ENCODE assay signal across 23 cellular contexts in the genomic region with DNA sequence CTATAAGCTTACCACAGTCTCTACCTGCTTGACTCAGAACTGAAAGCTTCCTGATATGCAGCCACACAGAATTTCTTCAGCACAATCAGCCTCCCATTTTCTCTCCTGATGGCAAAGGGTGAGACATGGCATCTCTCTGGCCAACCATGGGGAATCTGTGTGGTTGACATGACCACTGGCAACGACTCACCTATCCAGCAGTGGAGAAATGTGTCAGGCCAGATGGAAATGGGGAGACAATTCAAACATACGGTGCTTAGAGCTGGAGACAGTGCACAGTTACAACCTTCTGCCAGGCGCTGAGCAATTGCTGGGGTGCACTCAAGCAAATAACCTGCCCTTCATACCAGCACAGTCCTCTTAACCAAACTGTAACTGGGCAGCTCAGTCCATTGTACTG. TPM values are rescaled to one million over a fixed set of nuclear protein-coding genes. Genes with fewer than 3 reads are reported as not detected.
DNase-seq lines count a peak whose midpoint lies in the region; ATAC-seq, FAIRE-seq and TF ChIP-seq lines count a peak whose summit lies in the region.
"Had no signal": no experiment of that assay in that cellular context is flagged by ENCODE, and none has a peak within 500 bp of the region (broad histone marks: within the 10 kb centered on the region; RNA-seq: fewer than 3 reads in every experiment).

No MANE protein-coding gene starts in this region.

- no peak overlapping the region for H3K4me3 Mint-ChIP-seq in activated naive CD8-positive, alpha-beta T cell treated with anti-CD3 and anti-CD28 coated beads, Interleukin-2, amount 50 U/mL, for 24 hours
- H3K4me3 Mint-ChIP-seq: activated T-cell treated with anti-CD3 and anti-CD28 coated beads, Interleukin-2, amount 50 U/mL, for 72 hours; CD14-positive monocyte; GM23338 had no signal

- H3K36me3 ChIP-seq in bronchial epithelial cell (ENCODE audit: control insufficient read depth, insufficient read depth, low read length) (no peaks in the 10 kb centered on the region), kidney epithelial cell (ENCODE audit: control insufficient read depth, insufficient read depth, low read length) (no peaks in the 10 kb centered on the region), thoracic aorta (no peaks in the 10 kb centered on the region)
- H3K36me3 ChIP-seq: stomach had no signal

- H3K27ac ChIP-seq in thoracic aorta = peak overlapping the region; percentile 34 to 85
- H3K27ac ChIP-seq: epithelial cell of prostate, stomach had no signal

- H3K9me3 ChIP-seq in thoracic aorta = no peaks in the 10 kb centered on the region
- H3K9me3 ChIP-seq: stomach had no signal

- H3K27me3 Mint-ChIP-seq in activated naive CD8-positive, alpha-beta T cell treated with anti-CD3 and anti-CD28 coated beads, Interleukin-2, amount 50 U/mL, for 24 hours = peaks cover 14% of the 10 kb centered on the region

- H3K27me3 ChIP-seq in bronchial epithelial cell (ENCODE audit: control insufficient read depth, insufficient read depth, low read length) (no peaks in the 10 kb centered on the region), kidney epithelial cell (ENCODE audit: control insufficient read depth, insufficient read depth, low read length) (no peaks in the 10 kb centered on the region), thoracic aorta (replicated peaks; ENCODE audit: insufficient read depth) (no peaks in the 10 kb centered on the region)
- H3K27me3 ChIP-seq: stomach had no signal

- H3K4me3 ChIP-seq in bronchial epithelial cell (ENCODE audit: low read depth, low read length) (no peak overlapping the region), kidney epithelial cell (ENCODE audit: low read depth, low read length) (peak overlapping the region; percentile 8), thoracic aorta (peak overlapping the region; percentile 80)
- H3K4me3 ChIP-seq: GM23338, stomach had no signal

- no peaks in the 10 kb centered on the region for H3K36me3 Mint-ChIP-seq in activated naive CD8-positive, alpha-beta T cell treated with anti-CD3 and anti-CD28 coated beads, Interleukin-2, amount 50 U/mL, for 24 hours (ENCODE audit: low read depth)
- H3K36me3 Mint-ChIP-seq: CD14-positive monocyte had no signal

- ATAC-seq in thoracic aorta (ENCODE audit: insufficient number of reproducible peaks, low FRiP score, low read depth) (no peak), left lobe of liver (no peak)
- ATAC-seq in activated naive CD8-positive, alpha-beta T cell treated with anti-CD3 and anti-CD28 coated beads, Interleukin-2, amount 50 U/mL, for 24 hours = no peak
- ATAC-seq: activated T-cell treated with anti-CD3 and anti-CD28 coated beads, Interleukin-2, amount 50 U/mL, for 72 hours; GM23338; left cardiac atrium; SK-N-SH treated with all-trans-retinoic acid at 6 μM for 48 hours had no signal

- TF ChIP-seq CTCF in bronchial epithelial cell (IDR thresholded peaks at IDR 0.05; ENCODE audit: insufficient read depth, low read length, severe bottlenecking) = no peak
- no peak for TF ChIP-seq CTCF in kidney epithelial cell (IDR thresholded peaks at IDR 0.05; ENCODE audit: insufficient read depth, low read length, poor library complexity, severe bottlenecking)
- no peak for TF ChIP-seq CTCF in thoracic aorta (IDR thresholded peaks at IDR 0.05)

- H3K4me1 Mint-ChIP-seq in activated naive CD8-positive, alpha-beta T cell treated with anti-CD3 and anti-CD28 coated beads, Interleukin-2, amount 50 U/mL, for 24 hours = no peaks in the 10 kb centered on the region
- H3K4me1 Mint-ChIP-seq: CD14-positive monocyte had no signal

- peaks cover 12% of the 10 kb centered on the region for H3K9me3 Mint-ChIP-seq in activated naive CD8-positive, alpha-beta T cell treated with anti-CD3 and anti-CD28 coated beads, Interleukin-2, amount 50 U/mL, for 24 hours

- no peak for FAIRE-seq in bronchial epithelial cell (lab: Jason Lieb, UNC)
- FAIRE-seq: TTC549 had no signal

- DNase-seq in LHCN-M2 (ENCODE audit: low read depth) (peak; percentile 65), bronchial epithelial cell (ENCODE audit: low read depth) (peak; percentile 38), kidney epithelial cell (ENCODE audit: low read depth) (peak; percentile 69), thoracic aorta (ENCODE audit: low spot score) (no peak), DMS53 (lab: John Stamatoyannopoulos, UW) (no peak), left lobe of liver (ENCODE audit: low spot score) (no peak)
- no peak for DNase-seq in activated naive CD8-positive, alpha-beta T cell treated with anti-CD3 and anti-CD28 coated beads, Interleukin-2, amount 50 U/mL, for 24 hours
- DNase-seq: activated CD4-positive, alpha-beta T cell treated with anti-CD3 and anti-CD28 coated beads, Interleukin-2, amount 50 U/mL, for 4 hours; activated T-cell treated with anti-CD3 and anti-CD28 coated beads, Interleukin-2, amount 50 U/mL, for 72 hours; cortex of kidney; hippocampal formation; left cardiac atrium; NCI-H1694 treated with DMSO at 0.1 percent for 48 hours; NCI-H69; posterior cingulate gyrus; stomach had no signal

- H3K4me1 ChIP-seq in thoracic aorta (ENCODE audit: control insufficient read depth in 1 of 2, low read depth in 2 of 2) = peaks cover 6 to 34% of the 10 kb centered on the region in 2 donors

- H3K27ac Mint-ChIP-seq in activated naive CD8-positive, alpha-beta T cell treated with anti-CD3 and anti-CD28 coated beads, Interleukin-2, amount 50 U/mL, for 24 hours = no peak overlapping the region
- H3K27ac Mint-ChIP-seq: activated T-cell treated with anti-CD3 and anti-CD28 coated beads, Interleukin-2, amount 50 U/mL, for 72 hours; CD14-positive monocyte had no signal

RNA-seq across cellular contexts. Expression of a gene that starts 3.6 kb away (rescaled TPM):
- 3.9 and 10.6 TPM in 2 replicates for total RNA-seq in LHCN-M2 (2014; rRNA removed)
- polyA plus RNA-seq in LHCN-M2 (2012) = 3.9 TPM
- under 0.01 TPM in 1 of 2 replicates, not detected in the other for total RNA-seq in bronchial epithelial cell
- total RNA-seq in kidney epithelial cell = not detected in 2 replicates
- 10 to 100 TPM; 15.8 to 81.3 TPM for total RNA-seq in thoracic aorta
- total RNA-seq in left lobe of liver = 2.1 TPM
- total RNA-seq: activated T-cell treated with anti-CD3 and anti-CD28 coated beads, Interleukin-2, amount 50 U/mL, for 72 hours; Daoy; HT-29 had no signal
- polyA plus RNA-seq: CD14-positive monocyte had no signal

Comparison
In these comparisons a context has a peak if more than half of its experiments do, and no peak if none do; other contexts are left out.
1. DNase-seq: peak in LHCN-M2 (single experiment), bronchial epithelial cell (single experiment) and kidney epithelial cell (single experiment); none in thoracic aorta (single experiment), DMS53 (single experiment), activated naive CD8-positive, alpha-beta T cell treated with anti-CD3 and anti-CD28 coated beads, Interleukin-2, amount 50 U/mL, for 24 hours (single experiment) and left lobe of liver (single experiment).